ENCODE assay signal across 3 cellular contexts in genomic region chr9:79432485-79432884, GRCh38.
TF ChIP-seq lines count a peak whose summit lies in the region.

No MANE protein-coding gene starts in this region.

TF ChIP-seq in SK-N-SH, 30 proteins besides CTCF, POLR2A, EP300 and RAD21 (continues in another document):
- TF ChIP-seq REST (IDR thresholded peaks at IDR 0.05; ENCODE audit: low read depth, low read length) (no peak), TAF1 (IDR thresholded peaks at IDR 0.05; ENCODE audit: borderline replicate concordance, low read depth, low read length) (no peak), POLR2AphosphoS5 (IDR thresholded peaks at IDR 0.05; ENCODE audit: low read depth, low read length) (no peak), SIN3A (IDR thresholded peaks at IDR 0.05; ENCODE audit: borderline replicate concordance, low read depth, low read length) (no peak), CHD2 (IDR thresholded peaks at IDR 0.05; ENCODE audit: low read length, partially characterized antibody) (no peak), FOXM1 (IDR thresholded peaks at IDR 0.05; ENCODE audit: low read depth) (no peak), USF2 (IDR thresholded peaks at IDR 0.05; ENCODE audit: borderline replicate concordance, low read depth, low read length) (no peak), IRF3 (IDR thresholded peaks at IDR 0.05; ENCODE audit: low read depth, low read length) (no peak), GATA2 (CRISPR knock-in tag; IDR thresholded peaks at IDR 0.05) (no peak), MAX (IDR thresholded peaks at IDR 0.05; ENCODE audit: low read depth) (no peak), RCOR1 (IDR thresholded peaks at IDR 0.05; ENCODE audit: low read length) (no peak), NRF1 (IDR thresholded peaks at IDR 0.05; ENCODE audit: low read depth, low read length) (no peak)

TF ChIP-seq in SK-N-SH treated with all-trans-retinoic acid at 6 μM for 48 hours, 23 proteins besides CTCF, POLR2A, EP300 and RAD21 (continued from another document):
- TF ChIP-seq POU6F1 (CRISPR knock-in tag; IDR thresholded peaks at IDR 0.05; ENCODE audit: borderline replicate concordance, low read depth) (no peak), CSRNP3 (CRISPR knock-in tag; IDR thresholded peaks at IDR 0.05) (no peak), ZC3H10 (CRISPR knock-in tag; IDR thresholded peaks at IDR 0.05) (no peak), ZFP30 (CRISPR knock-in tag; IDR thresholded peaks at IDR 0.05) (no peak), SNAI2 (CRISPR knock-in tag; IDR thresholded peaks at IDR 0.05) (no peak), RARB (CRISPR knock-in tag; IDR thresholded peaks at IDR 0.05) (no peak), BACH2 (CRISPR knock-in tag; IDR thresholded peaks at IDR 0.05; ENCODE audit: borderline replicate concordance) (no peak), TOX (CRISPR knock-in tag; IDR thresholded peaks at IDR 0.05; ENCODE audit: borderline replicate concordance) (no peak), ZNF565 (CRISPR knock-in tag; conservative IDR thresholded peaks at IDR 0.05; ENCODE audit: low read depth) (no peak), ZNF70 (CRISPR knock-in tag; IDR thresholded peaks at IDR 0.05) (no peak), ISL1 (CRISPR knock-in tag; IDR thresholded peaks at IDR 0.05) (no peak), GLIS3 (CRISPR knock-in tag; IDR thresholded peaks at IDR 0.05) (no peak), CSDC2 (CRISPR knock-in tag; IDR thresholded peaks at IDR 0.05) (no peak), ZNF8 (CRISPR knock-in tag; IDR thresholded peaks at IDR 0.05) (no peak), PPARA (CRISPR knock-in tag; IDR thresholded peaks at IDR 0.05; ENCODE audit: borderline replicate concordance) (no peak), ARNTL (CRISPR knock-in tag; IDR thresholded peaks at IDR 0.05; ENCODE audit: borderline replicate concordance, low read depth) (no peak), ZFP3 (CRISPR knock-in tag; IDR thresholded peaks at IDR 0.05) (no peak)

TF ChIP-seq in H1, 55 proteins besides CTCF, POLR2A, EP300 and RAD21 (continued from another document):
- TF ChIP-seq TBP (IDR thresholded peaks at IDR 0.05; ENCODE audit: low read depth, low read length) (no peak), SIN3A (conservative IDR thresholded peaks at IDR 0.05 in 1 of 2, IDR thresholded peaks at IDR 0.05 in 1 of 2; ENCODE audit: low read depth in 1 of 2, low read length in 2 of 2) (no peak), BCL11A (IDR thresholded peaks at IDR 0.05; ENCODE audit: low read depth in 2 of 2, low read length in 2 of 2) (no peak), POU5F1 (IDR thresholded peaks at IDR 0.05; ENCODE audit: low read depth, low read length) (no peak), SRF (IDR thresholded peaks at IDR 0.05; ENCODE audit: low read depth, low read length) (no peak), SP1 (IDR thresholded peaks at IDR 0.05; ENCODE audit: low read depth, low read length) (no peak), CREB1 (IDR thresholded peaks at IDR 0.05) (no peak), RXRA (IDR thresholded peaks at IDR 0.05; ENCODE audit: insufficient read depth, low read depth, low read length) (no peak), KDM4A (IDR thresholded peaks at IDR 0.05; ENCODE audit: low read depth, low read length, severe bottlenecking) (no peak), KDM5A (IDR thresholded peaks at IDR 0.05; ENCODE audit: low read length) (no peak), ASH2L (IDR thresholded peaks at IDR 0.05; ENCODE audit: low read length) (no peak), NANOG (IDR thresholded peaks at IDR 0.05; ENCODE audit: insufficient read depth, low read depth, low read length, poor library complexity, severe bottlenecking) (no peak), E2F6 (IDR thresholded peaks at IDR 0.05) (no peak), EZH2 (IDR thresholded peaks at IDR 0.05; ENCODE audit: low read depth, low read length, severe bottlenecking) (no peak)
TF ChIP-seq in H1: peak in this region for 0.
